Comparison of ENCODE assay signal across 2 cellular contexts in the genomic region with DNA sequence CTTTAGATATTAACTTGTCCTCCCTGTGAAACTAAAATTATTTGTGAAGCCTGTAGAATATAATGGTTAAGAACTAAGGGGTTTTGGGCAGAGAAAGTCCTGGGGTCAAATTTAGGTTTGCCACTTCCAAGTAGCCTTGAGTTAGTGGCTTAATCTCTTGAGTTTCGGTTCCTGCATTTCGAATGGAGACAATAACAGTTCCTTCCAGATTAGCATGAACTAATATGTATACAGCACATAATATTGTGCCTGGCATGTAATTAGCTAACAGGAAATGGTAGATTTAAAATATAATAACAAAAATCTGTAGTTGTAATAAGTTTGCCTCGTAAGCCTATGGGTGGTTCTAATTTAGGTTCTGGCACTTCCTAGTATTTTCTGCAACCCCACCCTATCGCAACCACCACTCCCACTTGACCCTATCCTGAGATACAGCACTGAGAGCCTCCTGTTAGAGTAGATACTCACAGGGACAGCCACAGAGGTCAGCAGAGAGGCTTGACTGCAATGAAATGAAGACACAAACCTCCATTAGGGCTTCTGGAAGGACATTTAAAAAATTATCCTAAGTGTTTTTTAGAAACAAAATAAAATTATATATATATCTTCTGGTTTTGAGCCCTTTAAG.
TF ChIP-seq lines count a peak whose summit lies in the region.

No MANE protein-coding gene starts in this region.

TF ChIP-seq in HCT116, 20 proteins besides CTCF, POLR2A, EP300 and RAD21:
- TF ChIP-seq TCF7L2 (IDR thresholded peaks at IDR 0.05; ENCODE audit: borderline replicate concordance, extremely low read depth, insufficient read depth, insufficient read length) (no peak), JUND (IDR thresholded peaks at IDR 0.05) (no peak), ZNF274 (IDR thresholded peaks at IDR 0.05; ENCODE audit: low read depth, low read length) (no peak), SIN3A (IDR thresholded peaks at IDR 0.05; ENCODE audit: low read depth) (no peak), FOSL1 (IDR thresholded peaks at IDR 0.05; ENCODE audit: low read depth) (no peak), SRF (IDR thresholded peaks at IDR 0.05; ENCODE audit: low read depth) (no peak), EZH2 (IDR thresholded peaks at IDR 0.05) (no peak), YY1 (IDR thresholded peaks at IDR 0.05; ENCODE audit: extremely low read depth, insufficient replicate concordance, low read depth, low read length) (no peak), ATF3 (IDR thresholded peaks at IDR 0.05) (no peak), POLR2AphosphoS5 (IDR thresholded peaks at IDR 0.05; ENCODE audit: low read depth, low read length) (no peak), MAX (IDR thresholded peaks at IDR 0.05) (no peak), CBX3 (IDR thresholded peaks at IDR 0.05; ENCODE audit: low read depth) (no peak), ELF1 (IDR thresholded peaks at IDR 0.05; ENCODE audit: borderline replicate concordance, low read depth) (no peak), ZFX (IDR thresholded peaks at IDR 0.05) (no peak), EZH2phosphoT487 (IDR thresholded peaks at IDR 0.05; ENCODE audit: borderline replicate concordance) (no peak), EGR1 (IDR thresholded peaks at IDR 0.05; ENCODE audit: low read depth) (no peak), CEBPB (IDR thresholded peaks at IDR 0.05; ENCODE audit: low read depth) (no peak)
- TF ChIP-seq, protein P1, sequence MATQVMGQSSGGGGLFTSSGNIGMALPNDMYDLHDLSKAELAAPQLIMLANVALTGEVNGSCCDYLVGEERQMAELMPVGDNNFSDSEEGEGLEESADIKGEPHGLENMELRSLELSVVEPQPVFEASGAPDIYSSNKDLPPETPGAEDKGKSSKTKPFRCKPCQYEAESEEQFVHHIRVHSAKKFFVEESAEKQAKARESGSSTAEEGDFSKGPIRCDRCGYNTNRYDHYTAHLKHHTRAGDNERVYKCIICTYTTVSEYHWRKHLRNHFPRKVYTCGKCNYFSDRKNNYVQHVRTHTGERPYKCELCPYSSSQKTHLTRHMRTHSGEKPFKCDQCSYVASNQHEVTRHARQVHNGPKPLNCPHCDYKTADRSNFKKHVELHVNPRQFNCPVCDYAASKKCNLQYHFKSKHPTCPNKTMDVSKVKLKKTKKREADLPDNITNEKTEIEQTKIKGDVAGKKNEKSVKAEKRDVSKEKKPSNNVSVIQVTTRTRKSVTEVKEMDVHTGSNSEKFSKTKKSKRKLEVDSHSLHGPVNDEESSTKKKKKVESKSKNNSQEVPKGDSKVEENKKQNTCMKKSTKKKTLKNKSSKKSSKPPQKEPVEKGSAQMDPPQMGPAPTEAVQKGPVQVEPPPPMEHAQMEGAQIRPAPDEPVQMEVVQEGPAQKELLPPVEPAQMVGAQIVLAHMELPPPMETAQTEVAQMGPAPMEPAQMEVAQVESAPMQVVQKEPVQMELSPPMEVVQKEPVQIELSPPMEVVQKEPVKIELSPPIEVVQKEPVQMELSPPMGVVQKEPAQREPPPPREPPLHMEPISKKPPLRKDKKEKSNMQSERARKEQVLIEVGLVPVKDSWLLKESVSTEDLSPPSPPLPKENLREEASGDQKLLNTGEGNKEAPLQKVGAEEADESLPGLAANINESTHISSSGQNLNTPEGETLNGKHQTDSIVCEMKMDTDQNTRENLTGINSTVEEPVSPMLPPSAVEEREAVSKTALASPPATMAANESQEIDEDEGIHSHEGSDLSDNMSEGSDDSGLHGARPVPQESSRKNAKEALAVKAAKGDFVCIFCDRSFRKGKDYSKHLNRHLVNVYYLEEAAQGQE (IDR thresholded peaks at IDR 0.05; ENCODE audit: low read depth): no peak
- TF ChIP-seq, protein P2, sequence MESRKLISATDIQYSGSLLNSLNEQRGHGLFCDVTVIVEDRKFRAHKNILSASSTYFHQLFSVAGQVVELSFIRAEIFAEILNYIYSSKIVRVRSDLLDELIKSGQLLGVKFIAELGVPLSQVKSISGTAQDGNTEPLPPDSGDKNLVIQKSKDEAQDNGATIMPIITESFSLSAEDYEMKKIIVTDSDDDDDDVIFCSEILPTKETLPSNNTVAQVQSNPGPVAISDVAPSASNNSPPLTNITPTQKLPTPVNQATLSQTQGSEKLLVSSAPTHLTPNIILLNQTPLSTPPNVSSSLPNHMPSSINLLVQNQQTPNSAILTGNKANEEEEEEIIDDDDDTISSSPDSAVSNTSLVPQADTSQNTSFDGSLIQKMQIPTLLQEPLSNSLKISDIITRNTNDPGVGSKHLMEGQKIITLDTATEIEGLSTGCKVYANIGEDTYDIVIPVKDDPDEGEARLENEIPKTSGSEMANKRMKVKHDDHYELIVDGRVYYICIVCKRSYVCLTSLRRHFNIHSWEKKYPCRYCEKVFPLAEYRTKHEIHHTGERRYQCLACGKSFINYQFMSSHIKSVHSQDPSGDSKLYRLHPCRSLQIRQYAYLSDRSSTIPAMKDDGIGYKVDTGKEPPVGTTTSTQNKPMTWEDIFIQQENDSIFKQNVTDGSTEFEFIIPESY (IDR thresholded peaks at IDR 0.05; ENCODE audit: extremely low read depth, insufficient replicate concordance, low read length): no peak

TF ChIP-seq in K562, 482 proteins besides CTCF, POLR2A, EP300 and RAD21:
- TF ChIP-seq ARID1B (IDR thresholded peaks at IDR 0.05): peak; percentile 48; the same call in 1 of the 2 replicates
- TF ChIP-seq TEAD4 (IDR thresholded peaks at IDR 0.05; ENCODE audit: low read length): peak; percentile 58
- TF ChIP-seq TEAD4 (CRISPR knock-in tag; IDR thresholded peaks at IDR 0.05; ENCODE audit: borderline replicate concordance): no peak
- no peak for TF ChIP-seq BACH1 (tag; IDR thresholded peaks at IDR 0.05)
- no peak for TF ChIP-seq ZHX1 (conservative IDR thresholded peaks at IDR 0.05; ENCODE audit: low read length)
- TF ChIP-seq TAL1 (IDR thresholded peaks at IDR 0.05): peak; percentile 48
- TF ChIP-seq LCOR (CRISPR knock-in tag; IDR thresholded peaks at IDR 0.05): no peak
- TF ChIP-seq TCF3 (CRISPR knock-in tag; IDR thresholded peaks at IDR 0.05): peak; percentile 76
- TF ChIP-seq CBFA2T3 (IDR thresholded peaks at IDR 0.05): peak; percentile 74
- peak in 1 of 3 experiments; percentile 26 for TF ChIP-seq YY1 (IDR thresholded peaks at IDR 0.05; ENCODE audit: borderline replicate concordance in 1 of 3, control insufficient read depth in 1 of 3, extremely low read depth in 1 of 3, insufficient read depth in 3 of 3, insufficient read length in 1 of 3, insufficient replicate concordance in 2 of 3, low read depth in 1 of 3, low read length in 2 of 3)
- 0 out of 4 replicates have a peak, but pooled peaks of 1 of the 2 experiments have one; percentile 12 for TF ChIP-seq KDM1A (IDR thresholded peaks at IDR 0.05)
- TF ChIP-seq, protein P3, sequence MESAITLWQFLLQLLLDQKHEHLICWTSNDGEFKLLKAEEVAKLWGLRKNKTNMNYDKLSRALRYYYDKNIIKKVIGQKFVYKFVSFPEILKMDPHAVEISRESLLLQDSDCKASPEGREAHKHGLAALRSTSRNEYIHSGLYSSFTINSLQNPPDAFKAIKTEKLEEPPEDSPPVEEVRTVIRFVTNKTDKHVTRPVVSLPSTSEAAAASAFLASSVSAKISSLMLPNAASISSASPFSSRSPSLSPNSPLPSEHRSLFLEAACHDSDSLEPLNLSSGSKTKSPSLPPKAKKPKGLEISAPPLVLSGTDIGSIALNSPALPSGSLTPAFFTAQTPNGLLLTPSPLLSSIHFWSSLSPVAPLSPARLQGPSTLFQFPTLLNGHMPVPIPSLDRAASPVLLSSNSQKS (CRISPR knock-in tag; IDR thresholded peaks at IDR 0.05): no peak
- TF ChIP-seq, protein P4, sequence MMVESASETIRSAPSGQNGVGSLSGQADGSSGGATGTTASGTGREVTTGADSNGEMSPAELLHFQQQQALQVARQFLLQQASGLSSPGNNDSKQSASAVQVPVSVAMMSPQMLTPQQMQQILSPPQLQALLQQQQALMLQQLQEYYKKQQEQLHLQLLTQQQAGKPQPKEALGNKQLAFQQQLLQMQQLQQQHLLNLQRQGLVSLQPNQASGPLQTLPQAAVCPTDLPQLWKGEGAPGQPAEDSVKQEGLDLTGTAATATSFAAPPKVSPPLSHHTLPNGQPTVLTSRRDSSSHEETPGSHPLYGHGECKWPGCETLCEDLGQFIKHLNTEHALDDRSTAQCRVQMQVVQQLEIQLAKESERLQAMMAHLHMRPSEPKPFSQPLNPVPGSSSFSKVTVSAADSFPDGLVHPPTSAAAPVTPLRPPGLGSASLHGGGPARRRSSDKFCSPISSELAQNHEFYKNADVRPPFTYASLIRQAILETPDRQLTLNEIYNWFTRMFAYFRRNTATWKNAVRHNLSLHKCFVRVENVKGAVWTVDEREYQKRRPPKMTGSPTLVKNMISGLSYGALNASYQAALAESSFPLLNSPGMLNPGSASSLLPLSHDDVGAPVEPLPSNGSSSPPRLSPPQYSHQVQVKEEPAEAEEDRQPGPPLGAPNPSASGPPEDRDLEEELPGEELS (CRISPR knock-in tag; IDR thresholded peaks at IDR 0.05; ENCODE audit: borderline replicate concordance): no peak
- peak; percentile 54 for TF ChIP-seq CBFA2T2 (conservative IDR thresholded peaks at IDR 0.05)
- peak; percentile 75; the same call in 1 of the 2 replicates for TF ChIP-seq ZBED1 (IDR thresholded peaks at IDR 0.05)
- TF ChIP-seq POLR2AphosphoS5 (IDR thresholded peaks at IDR 0.05; ENCODE audit: control insufficient read depth, insufficient read depth, low read depth, low read length): peak; percentile 56; the same call in 1 of the 2 replicates
- TF ChIP-seq EHMT2 (IDR thresholded peaks at IDR 0.05): 0 out of 2 replicates have a peak, but pooled peaks have one; percentile 24
- no peak for TF ChIP-seq NFXL1 (CRISPR knock-in tag; IDR thresholded peaks at IDR 0.05)
